In the genomic region with DNA sequence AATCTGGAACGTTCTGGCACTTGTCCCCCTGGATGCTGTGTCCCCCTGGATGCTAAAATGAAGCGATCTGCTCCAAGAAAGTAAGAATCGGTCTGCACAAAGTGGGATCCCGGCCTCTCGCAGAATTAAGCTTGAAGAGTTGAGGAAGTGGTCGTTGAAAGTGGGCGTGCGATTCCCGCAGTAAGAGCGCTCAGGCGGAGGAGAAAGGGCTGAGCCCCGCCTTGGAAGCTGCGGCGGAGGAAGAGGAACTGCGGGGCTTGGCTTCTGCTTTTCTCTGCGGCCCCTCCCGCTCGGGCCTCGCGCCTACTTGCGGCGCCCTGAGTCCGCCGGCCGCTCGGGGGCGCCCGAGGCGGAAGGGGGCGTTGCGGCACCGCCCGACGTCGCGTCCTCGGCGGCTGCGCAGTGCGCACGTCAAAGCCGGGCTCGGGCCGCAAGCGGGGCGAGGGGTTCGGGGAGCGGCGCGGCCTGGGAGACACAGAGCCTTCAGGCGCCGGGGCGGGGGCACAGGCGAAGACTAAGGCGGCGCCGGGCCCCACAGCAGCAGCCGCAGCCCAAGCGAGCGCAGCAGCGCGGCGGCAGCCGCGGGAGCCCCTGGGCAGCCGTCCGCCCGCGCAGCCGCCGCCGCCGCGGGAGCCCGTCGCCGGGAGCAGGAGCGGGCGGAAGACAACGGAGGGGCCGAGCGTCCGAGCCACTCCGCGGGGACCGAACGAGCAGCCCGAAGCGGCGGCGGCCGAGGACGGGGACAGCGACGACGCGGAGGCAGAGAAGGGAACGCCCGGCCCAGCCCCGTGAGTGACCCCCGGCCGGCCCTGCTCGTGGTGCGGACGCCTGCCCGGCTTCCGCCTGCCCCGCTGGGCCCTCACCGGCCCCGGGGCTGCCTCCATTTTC, we compare ENCODE assay signal across 8 cellular contexts. TPM values are rescaled to one million over a fixed set of nuclear protein-coding genes. Genes with fewer than 3 reads are reported as not detected.
DNase-seq lines count a peak whose midpoint lies in the region; ATAC-seq and TF ChIP-seq lines count a peak whose summit lies in the region.

A gene (plus strand): TSS at position 400 of the 888 bp plus-strand sequence. CDS start 47,160 bp downstream, outside the sequence.

- H3K27me3 ChIP-seq in right lobe of liver: no peaks in the 10 kb centered on the region

- DNase-seq in NCI-H748 treated with DMSO at 0.1 percent for 48 hours (lab: John Stamatoyannopoulos, UW): peak; percentile 78
- DNase-seq in activated CD4-positive, alpha-beta T cell treated with anti-CD3 and anti-CD28 coated beads, Interleukin-2, amount 50 U/mL, for 4 hours: peak; percentile 73 to 79
- peak; percentile 45 to 91 for DNase-seq in dermis microvascular lymphatic vessel endothelial cell (ENCODE audit: low read depth in 2 of 2)
- peak; percentile 88 to 90 (median 90) for DNase-seq in right lobe of liver
- DNase-seq in stimulated activated CD4-positive, alpha-beta T cell treated with anti-CD3 and anti-CD28 coated beads, Interleukin-4, amount 100 ng/mL, for 4 hours: peak; percentile 83 to 87

- H3K36me3 ChIP-seq in right lobe of liver: no peaks in the 10 kb centered on the region

- intact Hi-C loops in right lobe of liver (cut with DNase I): no loop called here

- H3K27ac ChIP-seq in C4-2B: peak within 1 kb of the TSS; percentile 85
- peak within 1 kb of the TSS; percentile 88 to 91 (median 91) for H3K27ac ChIP-seq in right lobe of liver

- ATAC-seq in GM19351 (IDR thresholded peaks at IDR 0.05; ENCODE audit: unreplicated experiment) (peak; percentile 83), HG03521 (IDR thresholded peaks at IDR 0.05; ENCODE audit: unreplicated experiment) (peak; percentile 86), right lobe of liver (peak; percentile 93 to 96 (median 95))

- no peaks in the 10 kb centered on the region for H3K9me3 ChIP-seq in right lobe of liver

- H3K4me3 ChIP-seq in right lobe of liver: peak within 1 kb of the TSS; percentile 93 to 97 (median 94)

- H3K4me1 ChIP-seq in right lobe of liver: peaks cover 0 to 20% (median 7%) of the 10 kb centered on the region in 4 donors

- TF ChIP-seq CTCF in C4-2B (conservative IDR thresholded peaks at IDR 0.05) (peak; percentile 93), right lobe of liver (IDR thresholded peaks at IDR 0.05) (peak; percentile 90 to 95 (median 90))

- TF ChIP-seq POLR2A in right lobe of liver (IDR thresholded peaks at IDR 0.05): peak; percentile 89

- 0% methylated on average over 20 of the region's 110 CpGs for WGBS in right lobe of liver (ENCODE audit: insufficient coverage, low coverage, low lambda C conversion rate, missing lambda C conversion rate)

RNA-seq across cellular contexts. Expression of the gene that starts here (rescaled TPM):
- total RNA-seq in dermis microvascular lymphatic vessel endothelial cell (46.0 and 56.9 TPM in 2 replicates), right lobe of liver (10 to 100 TPM; 25.3 to 32.4 (median 27.8) TPM)

Comparison
In these comparisons a context has a peak if more than half of its experiments do, and no peak if none do; other contexts are left out.
1. Peak in every context shown above with its lines: DNase-seq, ATAC-seq, H3K4me3 ChIP-seq and H3K27ac ChIP-seq.